Comparison of ENCODE assay signal across 8 cellular contexts in genomic region chr14:104843442-104844305, GRCh38. TPM values are rescaled to one million over a fixed set of nuclear protein-coding genes. Genes with fewer than 3 reads are reported as not detected.
DNase-seq lines count a peak whose midpoint lies in the region; ATAC-seq and TF ChIP-seq lines count a peak whose summit lies in the region.

No MANE protein-coding gene starts in this region.

- H3K4me1 ChIP-seq in ES-I3 (ENCODE audit: insufficient read depth, low read length) (no peaks in the 10 kb centered on the region; the same call in 1 of the 2 replicates), iPS-15b (ENCODE audit: control insufficient read depth, insufficient read depth, low read length) (no peaks in the 10 kb centered on the region)

- H3K27me3 ChIP-seq in iPS-15b (ENCODE audit: control insufficient read depth, insufficient read depth, low read length) = peaks cover 45% of the 10 kb centered on the region

- CTCF ChIA-PET in WTC11 (lab: Charles Lee) = interaction anchor here (1.3 to 8.3 kb wide), 5 partner anchors 12 to 202 kb away, joined by 3 to 68 read pairs (median 8); no protein-coding TSS in a partner anchor

- H3K27ac Mint-ChIP-seq in WTC11 = peak overlapping the region; percentile 68; the same call in 1 of the 2 replicates

- peak overlapping the region; percentile 52 for H3K4me3 ChIP-seq in iPS-15b (ENCODE audit: low read depth, low read length)

- peak overlapping the region; percentile 75 for H3K4me3 Mint-ChIP-seq in WTC11

- H3K4me1 Mint-ChIP-seq in WTC11 = peaks cover 13% of the 10 kb centered on the region

- ATAC-seq in WTC11 (peak; percentile 78), HG03139 (IDR thresholded peaks at IDR 0.05; ENCODE audit: unreplicated experiment) (no peak), GM19023 (IDR thresholded peaks at IDR 0.05; ENCODE audit: unreplicated experiment) (no peak)

- H3K27me3 Mint-ChIP-seq in WTC11 (ENCODE audit: low read depth) = peaks cover 78% of the 10 kb centered on the region

- H3K36me3 Mint-ChIP-seq in WTC11 = peaks cover 5% of the 10 kb centered on the region

- peak; percentile 77 for DNase-seq in WTC11 (ENCODE audit: low spot score)
- DNase-seq in retina = peak; percentile 72
- DNase-seq in NCI-H1105 treated with DMSO at 0.1 percent for 48 hours (lab: John Stamatoyannopoulos, UW) = no peak
- no peak for DNase-seq in T1000 (lab: John Stamatoyannopoulos, UW)

- H3K9me3 ChIP-seq in ES-I3 (ENCODE audit: control insufficient read depth, insufficient read depth, low read length) = no peaks in the 10 kb centered on the region
- no peaks in the 10 kb centered on the region for H3K9me3 ChIP-seq in iPS-15b (ENCODE audit: control insufficient read depth, insufficient read depth, low read length)

- 0 out of 2 replicates have a peak, but pooled peaks cover 8% of the 10 kb centered on the region for H3K9me3 Mint-ChIP-seq in WTC11

- H3K36me3 ChIP-seq in ES-I3 (ENCODE audit: insufficient read depth, low read length) (no peaks in the 10 kb centered on the region), iPS-15b (ENCODE audit: control insufficient read depth, insufficient read depth, low read length) (no peaks in the 10 kb centered on the region)

- POLR2A ChIA-PET in WTC11 (lab: Charles Lee) = interaction anchor here (1.5 to 2.7 kb wide), 2 partner anchors 17 to 21 kb away, joined by 5 to 7 read pairs; no protein-coding TSS in a partner anchor

- no peak for TF ChIP-seq CTCF in WTC11 (IDR thresholded peaks at IDR 0.05)

- peak overlapping the region; percentile 34 for H3K9ac ChIP-seq in ES-I3 (ENCODE audit: low read depth, low read length)
- H3K9ac ChIP-seq in iPS-15b (ENCODE audit: low read depth, low read length) = no peak overlapping the region

TF ChIP-seq in WTC11, 78 proteins besides CTCF, POLR2A, EP300 and RAD21 (continues in another document):
- TF ChIP-seq, protein P1, sequence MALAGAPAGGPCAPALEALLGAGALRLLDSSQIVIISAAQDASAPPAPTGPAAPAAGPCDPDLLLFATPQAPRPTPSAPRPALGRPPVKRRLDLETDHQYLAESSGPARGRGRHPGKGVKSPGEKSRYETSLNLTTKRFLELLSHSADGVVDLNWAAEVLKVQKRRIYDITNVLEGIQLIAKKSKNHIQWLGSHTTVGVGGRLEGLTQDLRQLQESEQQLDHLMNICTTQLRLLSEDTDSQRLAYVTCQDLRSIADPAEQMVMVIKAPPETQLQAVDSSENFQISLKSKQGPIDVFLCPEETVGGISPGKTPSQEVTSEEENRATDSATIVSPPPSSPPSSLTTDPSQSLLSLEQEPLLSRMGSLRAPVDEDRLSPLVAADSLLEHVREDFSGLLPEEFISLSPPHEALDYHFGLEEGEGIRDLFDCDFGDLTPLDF (CRISPR knock-in tag; IDR thresholded peaks at IDR 0.05) = no peak
- no peak for TF ChIP-seq OVOL2 (CRISPR knock-in tag; IDR thresholded peaks at IDR 0.05; ENCODE audit: borderline replicate concordance)
- no peak for TF ChIP-seq PRRX2 (CRISPR knock-in tag; IDR thresholded peaks at IDR 0.05)
- no peak for TF ChIP-seq TEAD4 (CRISPR knock-in tag; IDR thresholded peaks at IDR 0.05)
- no peak for TF ChIP-seq FOXP1 (CRISPR knock-in tag; IDR thresholded peaks at IDR 0.05; ENCODE audit: borderline replicate concordance)
- TF ChIP-seq, protein P2, sequence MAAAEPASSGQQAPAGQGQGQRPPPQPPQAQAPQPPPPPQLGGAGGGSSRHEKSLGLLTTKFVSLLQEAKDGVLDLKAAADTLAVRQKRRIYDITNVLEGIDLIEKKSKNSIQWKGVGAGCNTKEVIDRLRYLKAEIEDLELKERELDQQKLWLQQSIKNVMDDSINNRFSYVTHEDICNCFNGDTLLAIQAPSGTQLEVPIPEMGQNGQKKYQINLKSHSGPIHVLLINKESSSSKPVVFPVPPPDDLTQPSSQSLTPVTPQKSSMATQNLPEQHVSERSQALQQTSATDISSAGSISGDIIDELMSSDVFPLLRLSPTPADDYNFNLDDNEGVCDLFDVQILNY (CRISPR knock-in tag; IDR thresholded peaks at IDR 0.05) = 0 out of 2 replicates have a peak, but pooled peaks have one; percentile 52
- 0 out of 2 replicates have a peak, but pooled peaks have one; percentile 6 for TF ChIP-seq ZNF281 (CRISPR knock-in tag; IDR thresholded peaks at IDR 0.05)
- no peak for TF ChIP-seq ZMAT4 (CRISPR knock-in tag; IDR thresholded peaks at IDR 0.05)
- TF ChIP-seq STAT6 (CRISPR knock-in tag; conservative IDR thresholded peaks at IDR 0.05; ENCODE audit: low read depth) = no peak
- no peak for TF ChIP-seq NFE2L1 (CRISPR knock-in tag; IDR thresholded peaks at IDR 0.05)
- no peak for TF ChIP-seq ETV6 (CRISPR knock-in tag; IDR thresholded peaks at IDR 0.05)
- no peak; the same call in 1 of the 2 replicates for TF ChIP-seq HMGXB4 (CRISPR knock-in tag; IDR thresholded peaks at IDR 0.05)

RNA-seq across cellular contexts. Expression of gene CEP170B, which starts 21.4 kb away (rescaled TPM):
- 33.6 to 47.0 TPM (median 33.8 TPM) in 3 replicates for total RNA-seq in WTC11 (2021)

RNA-seq across cellular contexts. Expression of gene ZBTB42, which starts 42.8 kb away (rescaled TPM):
- 5.4 to 6.4 TPM (median 5.5 TPM) in 3 replicates for total RNA-seq in WTC11 (2021)

RNA-seq across cellular contexts. Expression of gene AKT1, which starts 48.1 kb away (rescaled TPM):
- 105 to 121 TPM (median 106 TPM) in 3 replicates for total RNA-seq in WTC11 (2021)

Comparison
In these comparisons a context has a peak if more than half of its experiments do, and no peak if none do; other contexts are left out.
1. DNase-seq: peak in WTC11 (single experiment) and retina (single experiment); none in NCI-H1105 treated with DMSO at 0.1 percent for 48 hours (single experiment) and T1000 (single experiment).